Comparison of ENCODE assay signal across 9 cellular contexts in genomic region chr4:128463006-128463405, GRCh38.
"Had no signal": no experiment of that assay in that cellular context is flagged by ENCODE, and none has a peak within 500 bp of the region (broad histone marks: within the 10 kb centered on the region; RNA-seq: fewer than 3 reads in every experiment).

No MANE protein-coding gene starts in this region.

- H3K4me3 ChIP-seq: GM23248 had no signal

- H2AFZ ChIP-seq: GM23248 had no signal

- FAIRE-seq: H54, HepG2 had no signal

- H3K27ac Mint-ChIP-seq: H9, HFFc6, IgD-negative memory B cell had no signal

- H3K27ac ChIP-seq: GM23248, HL-60 had no signal

- H3K4me1 Mint-ChIP-seq: IgD-negative memory B cell had no signal

- H3K4me3 Mint-ChIP-seq: H9, HFFc6, IgD-negative memory B cell had no signal

- H3K9ac ChIP-seq: GM23248 had no signal

- H3K36me3 Mint-ChIP-seq: IgD-negative memory B cell had no signal

- H3K9me3 Mint-ChIP-seq: HFFc6, IgD-negative memory B cell had no signal

- DNase-seq: GM23248, GOT3, H9, HFFc6, KBM-7 had no signal
